1 cellular context compared by ENCODE assay signal in genomic region chr16:4614571-4615388, GRCh38.
TF ChIP-seq lines count a peak whose summit lies in the region.

UBALD1 (minus strand) TSS chr16:4614888; CDS start chr16:4614797, 91 bp downstream.

TF ChIP-seq in GM12878, 131 proteins besides CTCF, POLR2A, EP300 and RAD21 (continued from another document and continues in another):
- no peak for TF ChIP-seq E4F1 (IDR thresholded peaks at IDR 0.05; ENCODE audit: borderline replicate concordance, partially characterized antibody)
- TF ChIP-seq, protein P1, sequence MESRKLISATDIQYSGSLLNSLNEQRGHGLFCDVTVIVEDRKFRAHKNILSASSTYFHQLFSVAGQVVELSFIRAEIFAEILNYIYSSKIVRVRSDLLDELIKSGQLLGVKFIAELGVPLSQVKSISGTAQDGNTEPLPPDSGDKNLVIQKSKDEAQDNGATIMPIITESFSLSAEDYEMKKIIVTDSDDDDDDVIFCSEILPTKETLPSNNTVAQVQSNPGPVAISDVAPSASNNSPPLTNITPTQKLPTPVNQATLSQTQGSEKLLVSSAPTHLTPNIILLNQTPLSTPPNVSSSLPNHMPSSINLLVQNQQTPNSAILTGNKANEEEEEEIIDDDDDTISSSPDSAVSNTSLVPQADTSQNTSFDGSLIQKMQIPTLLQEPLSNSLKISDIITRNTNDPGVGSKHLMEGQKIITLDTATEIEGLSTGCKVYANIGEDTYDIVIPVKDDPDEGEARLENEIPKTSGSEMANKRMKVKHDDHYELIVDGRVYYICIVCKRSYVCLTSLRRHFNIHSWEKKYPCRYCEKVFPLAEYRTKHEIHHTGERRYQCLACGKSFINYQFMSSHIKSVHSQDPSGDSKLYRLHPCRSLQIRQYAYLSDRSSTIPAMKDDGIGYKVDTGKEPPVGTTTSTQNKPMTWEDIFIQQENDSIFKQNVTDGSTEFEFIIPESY (IDR thresholded peaks at IDR 0.05): no peak
- no peak; the same call in 1 of the 2 replicates for TF ChIP-seq ASH2L (IDR thresholded peaks at IDR 0.05; ENCODE audit: borderline replicate concordance, low read depth)
- no peak for TF ChIP-seq CEBPB (IDR thresholded peaks at IDR 0.05; ENCODE audit: borderline replicate concordance in 1 of 2, low read depth in 2 of 2, low read length in 2 of 2)
- TF ChIP-seq ZNF622 (IDR thresholded peaks at IDR 0.05): no peak
- TF ChIP-seq GABPA (IDR thresholded peaks at IDR 0.05; ENCODE audit: low read depth): no peak
- peak; percentile 28 to 65; a peak in 2 of 4 replicates for TF ChIP-seq SRF (IDR thresholded peaks at IDR 0.05; ENCODE audit: low read depth in 2 of 2, low read length in 2 of 2)
- TF ChIP-seq YY1 (IDR thresholded peaks at IDR 0.05; ENCODE audit: low read depth, low read length): peak; percentile 93
- TF ChIP-seq TCF12 (IDR thresholded peaks at IDR 0.05; ENCODE audit: low read depth, low read length): peak; percentile 29; the same call in 1 of the 2 replicates
- TF ChIP-seq KLF5 (IDR thresholded peaks at IDR 0.05; ENCODE audit: partially characterized antibody): no peak
- TF ChIP-seq NR2C1 (IDR thresholded peaks at IDR 0.05): no peak; the same call in 1 of the 2 replicates
- TF ChIP-seq PAX8 (IDR thresholded peaks at IDR 0.05): no peak
- no peak for TF ChIP-seq NBN (IDR thresholded peaks at IDR 0.05)
- TF ChIP-seq MEF2A (IDR thresholded peaks at IDR 0.05; ENCODE audit: insufficient read depth, low read depth, low read length): no peak
- TF ChIP-seq ZNF592 (IDR thresholded peaks at IDR 0.05): no peak
- no peak for TF ChIP-seq BMI1 (IDR thresholded peaks at IDR 0.05; ENCODE audit: borderline replicate concordance)
- TF ChIP-seq BHLHE40 (IDR thresholded peaks at IDR 0.05; ENCODE audit: borderline replicate concordance in 1 of 2, low read depth in 2 of 2, low read length in 1 of 2): peak in 1 of 2 experiments; percentile 75; a peak in 1 of 4 replicates
- peak; percentile 43 for TF ChIP-seq RUNX3 (IDR thresholded peaks at IDR 0.05; ENCODE audit: low read length)
- TF ChIP-seq BRCA1 (IDR thresholded peaks at IDR 0.05; ENCODE audit: low read depth, low read length): no peak
- peak; percentile 58 for TF ChIP-seq CHD2 (IDR thresholded peaks at IDR 0.05; ENCODE audit: borderline replicate concordance, low read depth, low read length)
- no peak for TF ChIP-seq KDM1A (IDR thresholded peaks at IDR 0.05; ENCODE audit: borderline replicate concordance)
- peak; percentile 89 for TF ChIP-seq TAF1 (IDR thresholded peaks at IDR 0.05; ENCODE audit: borderline replicate concordance, low read depth, low read length)
- TF ChIP-seq, protein P2, sequence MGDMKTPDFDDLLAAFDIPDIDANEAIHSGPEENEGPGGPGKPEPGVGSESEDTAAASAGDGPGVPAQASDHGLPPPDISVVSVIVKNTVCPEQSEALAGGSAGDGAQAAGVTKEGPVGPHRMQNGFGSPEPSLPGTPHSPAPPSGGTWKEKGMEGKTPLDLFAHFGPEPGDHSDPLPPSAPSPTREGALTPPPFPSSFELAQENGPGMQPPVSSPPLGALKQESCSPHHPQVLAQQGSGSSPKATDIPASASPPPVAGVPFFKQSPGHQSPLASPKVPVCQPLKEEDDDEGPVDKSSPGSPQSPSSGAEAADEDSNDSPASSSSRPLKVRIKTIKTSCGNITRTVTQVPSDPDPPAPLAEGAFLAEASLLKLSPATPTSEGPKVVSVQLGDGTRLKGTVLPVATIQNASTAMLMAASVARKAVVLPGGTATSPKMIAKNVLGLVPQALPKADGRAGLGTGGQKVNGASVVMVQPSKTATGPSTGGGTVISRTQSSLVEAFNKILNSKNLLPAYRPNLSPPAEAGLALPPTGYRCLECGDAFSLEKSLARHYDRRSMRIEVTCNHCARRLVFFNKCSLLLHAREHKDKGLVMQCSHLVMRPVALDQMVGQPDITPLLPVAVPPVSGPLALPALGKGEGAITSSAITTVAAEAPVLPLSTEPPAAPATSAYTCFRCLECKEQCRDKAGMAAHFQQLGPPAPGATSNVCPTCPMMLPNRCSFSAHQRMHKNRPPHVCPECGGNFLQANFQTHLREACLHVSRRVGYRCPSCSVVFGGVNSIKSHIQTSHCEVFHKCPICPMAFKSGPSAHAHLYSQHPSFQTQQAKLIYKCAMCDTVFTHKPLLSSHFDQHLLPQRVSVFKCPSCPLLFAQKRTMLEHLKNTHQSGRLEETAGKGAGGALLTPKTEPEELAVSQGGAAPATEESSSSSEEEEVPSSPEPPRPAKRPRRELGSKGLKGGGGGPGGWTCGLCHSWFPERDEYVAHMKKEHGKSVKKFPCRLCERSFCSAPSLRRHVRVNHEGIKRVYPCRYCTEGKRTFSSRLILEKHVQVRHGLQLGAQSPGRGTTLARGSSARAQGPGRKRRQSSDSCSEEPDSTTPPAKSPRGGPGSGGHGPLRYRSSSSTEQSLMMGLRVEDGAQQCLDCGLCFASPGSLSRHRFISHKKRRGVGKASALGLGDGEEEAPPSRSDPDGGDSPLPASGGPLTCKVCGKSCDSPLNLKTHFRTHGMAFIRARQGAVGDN (IDR thresholded peaks at IDR 0.05): no peak; the same call in 1 of the 2 replicates
- TF ChIP-seq NFYA (IDR thresholded peaks at IDR 0.05; ENCODE audit: borderline replicate concordance, low read depth, low read length): no peak
- TF ChIP-seq NFIC (IDR thresholded peaks at IDR 0.05; ENCODE audit: low read depth, low read length): no peak
- TF ChIP-seq, protein P3, sequence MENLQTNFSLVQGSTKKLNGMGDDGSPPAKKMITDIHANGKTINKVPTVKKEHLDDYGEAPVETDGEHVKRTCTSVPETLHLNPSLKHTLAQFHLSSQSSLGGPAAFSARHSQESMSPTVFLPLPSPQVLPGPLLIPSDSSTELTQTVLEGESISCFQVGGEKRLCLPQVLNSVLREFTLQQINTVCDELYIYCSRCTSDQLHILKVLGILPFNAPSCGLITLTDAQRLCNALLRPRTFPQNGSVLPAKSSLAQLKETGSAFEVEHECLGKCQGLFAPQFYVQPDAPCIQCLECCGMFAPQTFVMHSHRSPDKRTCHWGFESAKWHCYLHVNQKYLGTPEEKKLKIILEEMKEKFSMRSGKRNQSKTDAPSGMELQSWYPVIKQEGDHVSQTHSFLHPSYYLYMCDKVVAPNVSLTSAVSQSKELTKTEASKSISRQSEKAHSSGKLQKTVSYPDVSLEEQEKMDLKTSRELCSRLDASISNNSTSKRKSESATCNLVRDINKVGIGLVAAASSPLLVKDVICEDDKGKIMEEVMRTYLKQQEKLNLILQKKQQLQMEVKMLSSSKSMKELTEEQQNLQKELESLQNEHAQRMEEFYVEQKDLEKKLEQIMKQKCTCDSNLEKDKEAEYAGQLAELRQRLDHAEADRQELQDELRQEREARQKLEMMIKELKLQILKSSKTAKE (IDR thresholded peaks at IDR 0.05; ENCODE audit: low read depth, poor library complexity, severe bottlenecking): no peak
- no peak; the same call in 1 of the 2 replicates for TF ChIP-seq DPF2 (IDR thresholded peaks at IDR 0.05)
- TF ChIP-seq, protein P4, sequence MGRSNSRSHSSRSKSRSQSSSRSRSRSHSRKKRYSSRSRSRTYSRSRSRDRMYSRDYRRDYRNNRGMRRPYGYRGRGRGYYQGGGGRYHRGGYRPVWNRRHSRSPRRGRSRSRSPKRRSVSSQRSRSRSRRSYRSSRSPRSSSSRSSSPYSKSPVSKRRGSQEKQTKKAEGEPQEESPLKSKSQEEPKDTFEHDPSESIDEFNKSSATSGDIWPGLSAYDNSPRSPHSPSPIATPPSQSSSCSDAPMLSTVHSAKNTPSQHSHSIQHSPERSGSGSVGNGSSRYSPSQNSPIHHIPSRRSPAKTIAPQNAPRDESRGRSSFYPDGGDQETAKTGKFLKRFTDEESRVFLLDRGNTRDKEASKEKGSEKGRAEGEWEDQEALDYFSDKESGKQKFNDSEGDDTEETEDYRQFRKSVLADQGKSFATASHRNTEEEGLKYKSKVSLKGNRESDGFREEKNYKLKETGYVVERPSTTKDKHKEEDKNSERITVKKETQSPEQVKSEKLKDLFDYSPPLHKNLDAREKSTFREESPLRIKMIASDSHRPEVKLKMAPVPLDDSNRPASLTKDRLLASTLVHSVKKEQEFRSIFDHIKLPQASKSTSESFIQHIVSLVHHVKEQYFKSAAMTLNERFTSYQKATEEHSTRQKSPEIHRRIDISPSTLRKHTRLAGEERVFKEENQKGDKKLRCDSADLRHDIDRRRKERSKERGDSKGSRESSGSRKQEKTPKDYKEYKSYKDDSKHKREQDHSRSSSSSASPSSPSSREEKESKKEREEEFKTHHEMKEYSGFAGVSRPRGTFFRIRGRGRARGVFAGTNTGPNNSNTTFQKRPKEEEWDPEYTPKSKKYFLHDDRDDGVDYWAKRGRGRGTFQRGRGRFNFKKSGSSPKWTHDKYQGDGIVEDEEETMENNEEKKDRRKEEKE (IDR thresholded peaks at IDR 0.05): no peak; the same call in 1 of the 2 replicates
- TF ChIP-seq ZBTB4 (CRISPR knock-in tag; IDR thresholded peaks at IDR 0.05): no peak
- peak; percentile 91 for TF ChIP-seq PAX5 (IDR thresholded peaks at IDR 0.05; ENCODE audit: borderline replicate concordance, low read depth, low read length)
- peak; percentile 4 to 5; a peak in 1 of 3 replicates for TF ChIP-seq EGR1 (IDR thresholded peaks at IDR 0.05; ENCODE audit: borderline replicate concordance in 1 of 2, low read depth in 2 of 2, low read length in 2 of 2)
- TF ChIP-seq JUNB (IDR thresholded peaks at IDR 0.05): no peak
- no peak for TF ChIP-seq CBX5 (IDR thresholded peaks at IDR 0.05; ENCODE audit: low read depth)
- TF ChIP-seq NRF1 (conservative IDR thresholded peaks at IDR 0.05; ENCODE audit: low read depth, low read length): no peak
- no peak for TF ChIP-seq ZNF384 (IDR thresholded peaks at IDR 0.05; ENCODE audit: borderline replicate concordance, low read depth, low read length)
- TF ChIP-seq STAT1 (conservative IDR thresholded peaks at IDR 0.05): no peak
